ENCODE assay signal across 8 cellular contexts in genomic region chr4:2416564-2417195, GRCh38. TPM values are rescaled to one million over a fixed set of nuclear protein-coding genes. Genes with fewer than 3 reads are reported as not detected.
A peak's percentile ranks its signal among the peaks of the same experiment; 100 is the strongest.
DNase-seq lines count a peak whose midpoint lies in the region; ATAC-seq and TF ChIP-seq lines count a peak whose summit lies in the region.

No MANE protein-coding gene starts in this region.

- no peak for ATAC-seq in left colon
- ATAC-seq in HG02678 (IDR thresholded peaks at IDR 0.05; ENCODE audit: unreplicated experiment) = no peak
- no peak for ATAC-seq in HG03460 (IDR thresholded peaks at IDR 0.05; ENCODE audit: unreplicated experiment)

- in situ Hi-C loops in astrocyte of the cerebellum (cut with HindIII; ENCODE audit: low sequenced_read_pairs) = no loop called here

- H3K27me3 ChIP-seq in subcutaneous abdominal adipose tissue (ENCODE audit: control insufficient read depth in 5 of 5, insufficient read depth in 4 of 5, low read length in 5 of 5) = peaks cover 7 to 31% (median 12%) of the 10 kb centered on the region in 5 donors

- H3K4me3 ChIP-seq in astrocyte of the cerebellum (ENCODE audit: low read depth, low read length) (peak overlapping the region; percentile 52), subcutaneous abdominal adipose tissue (ENCODE audit: low read depth in 1 of 5, low read length in 5 of 5) (peak overlapping the region; percentile 53 to 78 (median 69))

- H3K4me1 ChIP-seq in subcutaneous abdominal adipose tissue (ENCODE audit: control insufficient read depth in 5 of 5, insufficient read depth in 5 of 5, low read length in 5 of 5) = peaks cover 17 to 57% (median 52%) of the 10 kb centered on the region in 5 donors

- no peaks in the 10 kb centered on the region for H3K9me3 ChIP-seq in subcutaneous abdominal adipose tissue (ENCODE audit: control insufficient read depth in 5 of 5, low read length in 5 of 5)

- no peaks in the 10 kb centered on the region for H3K36me3 ChIP-seq in subcutaneous abdominal adipose tissue (ENCODE audit: control insufficient read depth in 5 of 5, insufficient read depth in 5 of 5, low read length in 5 of 5)

- H3K27ac ChIP-seq in subcutaneous abdominal adipose tissue (ENCODE audit: low read depth, low read length) = no peak overlapping the region

- no peak for TF ChIP-seq CTCF in astrocyte of the cerebellum (IDR thresholded peaks at IDR 0.05; ENCODE audit: low read depth, low read length, missing control alignments)

- H3K9ac ChIP-seq in subcutaneous abdominal adipose tissue (ENCODE audit: low read length in 5 of 5) = peak overlapping the region in 4 of 5 donors; percentile 11 to 30 (median 15)

- intact Hi-C loops in left colon (cut with DNase I, micrococcal nuclease) = no loop called here

- DNase-seq in activated CD4-positive, alpha-beta T cell treated with anti-CD3 and anti-CD28 coated beads for 4 hours = peak; percentile 16 to 18
- DNase-seq in activated CD4-positive, alpha-beta T cell treated with anti-CD3 and anti-CD28 coated beads for 1 hour = no peak
- no peak for DNase-seq in astrocyte of the cerebellum (ENCODE audit: low read depth)
- peak; percentile 58 to 67 for DNase-seq in left colon
- no peak for DNase-seq in EL

RNA-seq across cellular contexts. Expression of gene ZFYVE28, which starts 1.8 kb away (rescaled TPM):
- 10 to 100 TPM; 31.9 to 48.7 TPM for total RNA-seq in left colon

RNA-seq across cellular contexts. Expression of gene CFAP99, which starts 2.1 kb away (rescaled TPM):
- total RNA-seq in left colon = under 1 TPM; 0.46 to 0.73 TPM

RNA-seq across cellular contexts. Expression of gene RNF4, which starts 52.2 kb away (rescaled TPM):
- 10 to 100 TPM; 45.6 to 47.4 TPM for total RNA-seq in left colon

Comparison
In these comparisons a context has a peak if more than half of its experiments do, and no peak if none do; other contexts are left out.
1. DNase-seq: peak in activated CD4-positive, alpha-beta T cell treated with anti-CD3 and anti-CD28 coated beads for 4 hours (2 of 2) and left colon (2 of 2); none in activated CD4-positive, alpha-beta T cell treated with anti-CD3 and anti-CD28 coated beads for 1 hour (single experiment), astrocyte of the cerebellum (single experiment) and EL (single experiment).